25 cellular contexts compared by ENCODE assay signal in the genomic region with DNA sequence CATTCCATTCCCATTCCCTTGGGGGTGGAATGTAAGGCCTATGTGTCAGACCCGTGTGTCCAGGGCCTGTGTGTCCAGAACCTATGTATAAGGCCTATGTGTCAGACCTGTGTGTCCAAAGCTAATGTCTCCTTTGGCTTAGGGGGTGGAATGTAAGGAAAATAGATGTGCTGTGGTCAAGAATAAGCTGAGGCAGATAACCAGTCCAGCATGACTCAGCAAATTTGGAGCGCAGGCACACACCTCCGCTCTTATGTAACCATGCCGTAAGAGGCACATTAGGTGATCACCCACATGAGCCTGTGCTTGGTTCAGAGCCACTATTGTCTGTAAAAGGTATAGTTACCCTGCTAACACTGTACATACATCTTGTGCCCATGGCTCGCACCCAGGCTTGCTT.
DNase-seq lines count a peak whose midpoint lies in the region; ATAC-seq, FAIRE-seq and TF ChIP-seq lines count a peak whose summit lies in the region.
"Had no signal": no experiment of that assay in that cellular context is flagged by ENCODE, and none has a peak within 500 bp of the region (broad histone marks: within the 10 kb centered on the region; RNA-seq: fewer than 3 reads in every experiment).

No MANE protein-coding gene starts in this region.

- H4K8ac ChIP-seq in IMR-90 (ENCODE audit: low read depth in 2 of 2, low read length in 2 of 2), result peak overlapping the region in 1 of 2 experiments; percentile 24; a peak in 1 of 4 replicates

- peak overlapping the region; percentile 11 for H2BK120ac ChIP-seq in IMR-90 (ENCODE audit: low read depth, low read length)

- no peaks in the 10 kb centered on the region for H3K79me1 ChIP-seq in IMR-90 (ENCODE audit: low read depth in 1 of 2, low read length in 2 of 2)

- dilution Hi-C loops in IMR-90 (cut with HindIII; ENCODE audit: low sequenced_read_pairs, unreplicated experiment), result no loop called here

- no peak for TF ChIP-seq RAD21 in IMR-90 (IDR thresholded peaks at IDR 0.05; ENCODE audit: low read length)

- H3K4me3 ChIP-seq in IMR-90 (ENCODE audit: insufficient read depth, low read depth, low read length), result no peak overlapping the region
- H3K4me3 ChIP-seq in astrocyte (ENCODE audit: insufficient read depth, low read depth, low read length), result no peak overlapping the region
- H3K4me3 ChIP-seq in neutrophil (ENCODE audit: low read depth in 1 of 2, low read length in 1 of 2), result no peak overlapping the region
- H3K4me3 ChIP-seq: dorsolateral prefrontal cortex, transverse colon had no signal

- H2BK15ac ChIP-seq in IMR-90 (ENCODE audit: low read depth, low read length), result no peak overlapping the region

- intact Hi-C loops in IMR-90 (cut with micrococcal nuclease), result no loop called here

- no peak for TF ChIP-seq CTCF in IMR-90 (conservative IDR thresholded peaks at IDR 0.05; ENCODE audit: low read depth, low read length)
- TF ChIP-seq CTCF in astrocyte (IDR thresholded peaks at IDR 0.05; ENCODE audit: insufficient read depth, low read depth, low read length), result no peak
- no peak for TF ChIP-seq CTCF in neutrophil (IDR thresholded peaks at IDR 0.05)

- peak; percentile 21 for DNase-seq in DMS 273 (lab: John Stamatoyannopoulos, UW; ENCODE audit: unreplicated experiment)
- no peak for DNase-seq in DMS 273 treated with DMSO at 0.1 percent for 48 hours (lab: John Stamatoyannopoulos, UW)
- peak; percentile 13 for DNase-seq in IMR-90
- peak; percentile 47 for DNase-seq in astrocyte (ENCODE audit: low read depth)
- no peak for DNase-seq in GM19238 (ENCODE audit: insufficient read length, low spot score)
- no peak for DNase-seq in UCSD-AML1 (lab: John Stamatoyannopoulos, UW; ENCODE audit: unreplicated experiment)
- DNase-seq: activated CD4-positive, alpha-beta memory T cell treated with anti-CD3 and anti-CD28 coated beads for 36 hours; activated naive CD8-positive, alpha-beta T cell treated with anti-CD3 and anti-CD28 coated beads for 36 hours; CD8-positive, alpha-beta memory T cell; dorsolateral prefrontal cortex; NCI-H1694 treated with DMSO at 0.1 percent for 48 hours; NCI-H345; NCI-H774; stimulated activated CD4-positive, alpha-beta T cell treated with anti-CD3 and anti-CD28 coated beads, Interleukin-15, amount 100 ng/mL, for 24 hours; T-helper 9 cell; transverse colon had no signal

- H3K4me3 Mint-ChIP-seq in astrocyte (ENCODE audit: unreplicated experiment), result no peak overlapping the region
- H3K4me3 Mint-ChIP-seq: activated CD4-positive, alpha-beta memory T cell treated with anti-CD3 and anti-CD28 coated beads for 36 hours; activated naive CD8-positive, alpha-beta T cell treated with anti-CD3 and anti-CD28 coated beads for 36 hours; CD8-positive, alpha-beta memory T cell; central memory CD8-positive, alpha-beta T cell had no signal

- no peak overlapping the region for H3K27ac ChIP-seq in IMR-90 (ENCODE audit: insufficient read depth, low read length)
- no peak overlapping the region for H3K27ac ChIP-seq in astrocyte (ENCODE audit: low read depth, low read length)
- H3K27ac ChIP-seq in neutrophil, result peak overlapping the region; percentile 75
- H3K27ac ChIP-seq: 22Rv1, dorsolateral prefrontal cortex, transverse colon had no signal

- H3K27me3 ChIP-seq in IMR-90 (ENCODE audit: control insufficient read depth, insufficient read depth, low read length), result no peaks in the 10 kb centered on the region
- H3K27me3 ChIP-seq in astrocyte (ENCODE audit: insufficient read depth, low read length), result no peaks in the 10 kb centered on the region
- H3K27me3 ChIP-seq in neutrophil, result no peaks in the 10 kb centered on the region
- H3K27me3 ChIP-seq: dorsolateral prefrontal cortex, transverse colon had no signal

- H3K27ac Mint-ChIP-seq in astrocyte (ENCODE audit: unreplicated experiment), result no peak overlapping the region
- H3K27ac Mint-ChIP-seq: activated CD4-positive, alpha-beta memory T cell treated with anti-CD3 and anti-CD28 coated beads for 36 hours; activated naive CD8-positive, alpha-beta T cell treated with anti-CD3 and anti-CD28 coated beads for 36 hours; activated T-helper 2 cell treated with anti-CD3 and anti-CD28 coated beads, Interferon-gamma antibody, Interleukin-2, Interleukin-4, amounts not matched to agents 10 μg/mL and 5 μg/mL and 100 μg/mL, durations not matched to agents 14 hours and 24 hours and 36 hours had no signal

- H3K36me3 ChIP-seq in IMR-90 (ENCODE audit: control insufficient read depth, insufficient read depth, low read length) (no peaks in the 10 kb centered on the region), astrocyte (ENCODE audit: insufficient read depth, low read length) (no peaks in the 10 kb centered on the region), neutrophil (no peaks in the 10 kb centered on the region)
- H3K36me3 ChIP-seq: transverse colon had no signal

- H2BK5ac ChIP-seq in IMR-90 (ENCODE audit: low read depth, low read length, poor library complexity, severe bottlenecking), result no peak overlapping the region

- H2AK9ac ChIP-seq in IMR-90 (replicated peaks; ENCODE audit: low read depth, low read length, poor library complexity), result no peak overlapping the region

- H3K9ac ChIP-seq in IMR-90 (ENCODE audit: low read depth, low read length) (no peak overlapping the region), astrocyte (ENCODE audit: low read length) (no peak overlapping the region)

- POLR2A ChIA-PET in IMR-90 (lab: Charles Lee; ENCODE audit: unreplicated experiment), result no interaction called here

- H3K27me3 Mint-ChIP-seq in astrocyte (ENCODE audit: low read depth, unreplicated experiment), result no peaks in the 10 kb centered on the region
- H3K27me3 Mint-ChIP-seq: activated CD4-positive, alpha-beta memory T cell treated with anti-CD3 and anti-CD28 coated beads for 36 hours; activated naive CD8-positive, alpha-beta T cell treated with anti-CD3 and anti-CD28 coated beads for 36 hours; central memory CD8-positive, alpha-beta T cell had no signal

- ATAC-seq in IMR-90 (ENCODE audit: low read depth) (no peak; the same call in 1 of the 2 replicates), GM18511 (IDR thresholded peaks at IDR 0.05; ENCODE audit: unreplicated experiment) (no peak)
- ATAC-seq: activated CD4-positive, CD25-positive, alpha-beta regulatory T cell treated with anti-CD3 and anti-CD28 coated beads, Interleukin-2, amount 50 U/mL, for 24 hours; Right ventricle myocardium inferior; sciatic nerve had no signal

- BruUV-seq in IMR-90 (replicated peaks; lab: Mats Ljungman, UMichigan), result no TSS peak

- TF ChIP-seq POLR2A in IMR-90 (IDR thresholded peaks at IDR 0.05; ENCODE audit: low read depth, low read length), result no peak

- H3K9me1 ChIP-seq in IMR-90 (ENCODE audit: insufficient read depth, low read length), result no peaks in the 10 kb centered on the region

- in situ Hi-C loops in IMR-90 (cut with MboI; ENCODE audit: low sequenced_read_pairs), result no loop called here

- H4K5ac ChIP-seq in IMR-90 (ENCODE audit: low read depth, low read length), result no peak overlapping the region

- H3K23ac ChIP-seq in IMR-90 (ENCODE audit: low read depth, low read length), result no peak overlapping the region

- no peak overlapping the region for H4K91ac ChIP-seq in IMR-90 (ENCODE audit: insufficient read depth, low read depth, low read length)

- 100% methylated on average over 1 of the region's 5 CpGs; no CpG with 5 or more reads in 1 of the 2 experiments for WGBS in IMR-90 (ENCODE audit: extremely low coverage in 2 of 2, insufficient read length in 1 of 2), 2 experiments

- CTCF ChIA-PET in IMR-90 (lab: Yijun Ruan, JAX), result interaction anchor here (0.9 kb wide), 1 partner anchor 9 kb away, joined by 3 read pairs; no protein-coding TSS in a partner anchor

- H2AFZ ChIP-seq in IMR-90 (replicated peaks; ENCODE audit: low read length, poor library complexity), result no peak overlapping the region
- no peak overlapping the region for H2AFZ ChIP-seq in astrocyte (ENCODE audit: low read depth, low read length)

- H2AK5ac ChIP-seq in IMR-90 (ENCODE audit: low read depth, low read length), result peak overlapping the region; percentile 37; the same call in 1 of the 2 replicates

- peak overlapping the region; percentile 2; the same call in 1 of the 2 replicates for H3K4ac ChIP-seq in IMR-90 (ENCODE audit: low read depth, low read length)

- 0 out of 2 replicates have a peak overlapping the region, but pooled peaks have one; percentile 30 for H3K14ac ChIP-seq in IMR-90 (replicated peaks; ENCODE audit: low read depth, low read length)

- H3K18ac ChIP-seq in IMR-90 (ENCODE audit: low read depth, low read length), result peak overlapping the region; percentile 24; the same call in 1 of the 2 replicates

- no peak overlapping the region for H3K56ac ChIP-seq in IMR-90 (ENCODE audit: extremely low read depth, insufficient read depth, low read length)

- H4K20me1 ChIP-seq in IMR-90 (ENCODE audit: insufficient read depth, low read length) (no peaks in the 10 kb centered on the region), astrocyte (ENCODE audit: insufficient read depth, low read length) (no peaks in the 10 kb centered on the region)

- no peak for FAIRE-seq in astrocyte (lab: Jason Lieb, UNC)
- FAIRE-seq: endothelial cell of umbilical vein had no signal

- H3K4me2 ChIP-seq in IMR-90 (ENCODE audit: low read depth, low read length) (no peak overlapping the region), astrocyte (ENCODE audit: low read length) (no peak overlapping the region)

- H3K4me1 ChIP-seq in IMR-90 (ENCODE audit: control insufficient read depth, insufficient read depth, low read length) (0 out of 2 replicates have a peak, but pooled peaks cover 2% of the 10 kb centered on the region), astrocyte (ENCODE audit: insufficient read depth, low read length) (no peaks in the 10 kb centered on the region), neutrophil (ENCODE audit: control insufficient read depth in 1 of 2, insufficient read depth in 1 of 2, low read depth in 1 of 2, low read length in 1 of 2) (peaks cover 39% of the 10 kb centered on the region in 2 experiments)
- H3K4me1 ChIP-seq: transverse colon had no signal

- peaks cover 7% of the 10 kb centered on the region for H3K36me3 Mint-ChIP-seq in astrocyte (ENCODE audit: low read depth, unreplicated experiment)

- H3K79me2 ChIP-seq in astrocyte (ENCODE audit: insufficient read depth, low read length), result no peaks in the 10 kb centered on the region

- no peaks in the 10 kb centered on the region for H3K4me1 Mint-ChIP-seq in astrocyte (ENCODE audit: low read depth, unreplicated experiment)

- H3K9me3 ChIP-seq in IMR-90 (ENCODE audit: control insufficient read depth, insufficient read depth, low read length), result peaks cover 5% of the 10 kb centered on the region; the same call in 1 of the 2 replicates
- no peaks in the 10 kb centered on the region for H3K9me3 ChIP-seq in astrocyte (ENCODE audit: insufficient read depth, low read depth, low read length)
- H3K9me3 ChIP-seq in neutrophil, result no peaks in the 10 kb centered on the region

- peaks cover 13% of the 10 kb centered on the region for H3K9me3 Mint-ChIP-seq in astrocyte (ENCODE audit: unreplicated experiment)

- H2BK20ac ChIP-seq in IMR-90 (ENCODE audit: low read depth, low read length), result peak overlapping the region; percentile 24; the same call in 1 of the 2 replicates

Comparison
In these comparisons a context has a peak if more than half of its experiments do, and no peak if none do; other contexts are left out.
1. DNase-seq: peak in DMS 273 (single experiment), IMR-90 (single experiment) and astrocyte (single experiment); none in DMS 273 treated with DMSO at 0.1 percent for 48 hours (single experiment), GM19238 (single experiment) and UCSD-AML1 (single experiment).